Comparison of ENCODE assay signal across 1 cellular context in the genomic region with DNA sequence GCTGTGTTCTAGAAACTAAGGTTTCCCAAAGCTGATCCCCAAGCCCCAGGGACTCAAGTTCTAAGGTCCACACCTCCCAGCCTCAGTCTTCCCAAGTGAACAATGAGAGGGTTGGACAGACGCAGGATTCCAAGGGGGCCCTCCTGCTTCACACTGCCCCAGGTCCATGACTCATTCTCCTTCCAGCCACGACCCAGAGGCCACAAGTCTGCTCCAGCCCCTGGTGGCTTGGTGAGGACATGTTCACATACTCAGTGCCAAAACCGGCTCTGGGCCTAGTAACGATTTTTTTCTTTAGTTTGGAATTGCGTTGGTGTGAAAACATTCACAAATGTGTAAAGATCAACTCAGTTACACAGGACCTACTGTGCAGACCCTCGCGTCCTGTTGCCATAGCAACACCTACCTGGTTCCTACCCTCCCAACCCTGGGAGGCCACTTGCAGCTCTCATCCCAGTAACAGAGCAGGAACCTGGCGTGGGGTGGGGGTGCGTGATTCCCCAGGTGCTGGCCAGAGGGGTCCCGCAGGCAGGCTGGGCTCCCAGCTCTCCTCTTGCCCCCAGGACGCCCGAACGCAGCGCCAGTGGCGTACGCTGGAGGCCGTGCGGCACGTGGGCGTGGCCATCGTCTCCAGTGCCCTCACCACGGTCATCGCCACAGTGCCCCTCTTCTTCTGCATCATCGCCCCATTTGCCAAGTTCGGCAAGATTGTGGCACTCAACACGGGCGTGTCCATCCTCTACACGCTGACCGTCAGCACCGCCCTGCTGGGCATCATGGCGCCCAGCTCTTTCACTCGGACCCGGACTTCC.
TF ChIP-seq lines count a peak whose summit lies in the region.

No MANE protein-coding gene starts in this region.

TF ChIP-seq in WTC11, 78 proteins besides CTCF, POLR2A, EP300 and RAD21 (continued from another document):
- TF ChIP-seq, protein P1, sequence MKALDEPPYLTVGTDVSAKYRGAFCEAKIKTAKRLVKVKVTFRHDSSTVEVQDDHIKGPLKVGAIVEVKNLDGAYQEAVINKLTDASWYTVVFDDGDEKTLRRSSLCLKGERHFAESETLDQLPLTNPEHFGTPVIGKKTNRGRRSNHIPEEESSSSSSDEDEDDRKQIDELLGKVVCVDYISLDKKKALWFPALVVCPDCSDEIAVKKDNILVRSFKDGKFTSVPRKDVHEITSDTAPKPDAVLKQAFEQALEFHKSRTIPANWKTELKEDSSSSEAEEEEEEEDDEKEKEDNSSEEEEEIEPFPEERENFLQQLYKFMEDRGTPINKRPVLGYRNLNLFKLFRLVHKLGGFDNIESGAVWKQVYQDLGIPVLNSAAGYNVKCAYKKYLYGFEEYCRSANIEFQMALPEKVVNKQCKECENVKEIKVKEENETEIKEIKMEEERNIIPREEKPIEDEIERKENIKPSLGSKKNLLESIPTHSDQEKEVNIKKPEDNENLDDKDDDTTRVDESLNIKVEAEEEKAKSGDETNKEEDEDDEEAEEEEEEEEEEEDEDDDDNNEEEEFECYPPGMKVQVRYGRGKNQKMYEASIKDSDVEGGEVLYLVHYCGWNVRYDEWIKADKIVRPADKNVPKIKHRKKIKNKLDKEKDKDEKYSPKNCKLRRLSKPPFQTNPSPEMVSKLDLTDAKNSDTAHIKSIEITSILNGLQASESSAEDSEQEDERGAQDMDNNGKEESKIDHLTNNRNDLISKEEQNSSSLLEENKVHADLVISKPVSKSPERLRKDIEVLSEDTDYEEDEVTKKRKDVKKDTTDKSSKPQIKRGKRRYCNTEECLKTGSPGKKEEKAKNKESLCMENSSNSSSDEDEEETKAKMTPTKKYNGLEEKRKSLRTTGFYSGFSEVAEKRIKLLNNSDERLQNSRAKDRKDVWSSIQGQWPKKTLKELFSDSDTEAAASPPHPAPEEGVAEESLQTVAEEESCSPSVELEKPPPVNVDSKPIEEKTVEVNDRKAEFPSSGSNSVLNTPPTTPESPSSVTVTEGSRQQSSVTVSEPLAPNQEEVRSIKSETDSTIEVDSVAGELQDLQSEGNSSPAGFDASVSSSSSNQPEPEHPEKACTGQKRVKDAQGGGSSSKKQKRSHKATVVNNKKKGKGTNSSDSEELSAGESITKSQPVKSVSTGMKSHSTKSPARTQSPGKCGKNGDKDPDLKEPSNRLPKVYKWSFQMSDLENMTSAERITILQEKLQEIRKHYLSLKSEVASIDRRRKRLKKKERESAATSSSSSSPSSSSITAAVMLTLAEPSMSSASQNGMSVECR (CRISPR knock-in tag; IDR thresholded peaks at IDR 0.05; ENCODE audit: borderline replicate concordance) = no peak
- TF ChIP-seq FOXK1 (CRISPR knock-in tag; IDR thresholded peaks at IDR 0.05) (no peak), CREB1 (CRISPR knock-in tag; IDR thresholded peaks at IDR 0.05) (no peak), SP1 (CRISPR knock-in tag; conservative IDR thresholded peaks at IDR 0.05) (no peak), NFATC4 (CRISPR knock-in tag; IDR thresholded peaks at IDR 0.05) (no peak), ESRRA (CRISPR knock-in tag; IDR thresholded peaks at IDR 0.05; ENCODE audit: borderline replicate concordance) (no peak)
- TF ChIP-seq, protein P2, sequence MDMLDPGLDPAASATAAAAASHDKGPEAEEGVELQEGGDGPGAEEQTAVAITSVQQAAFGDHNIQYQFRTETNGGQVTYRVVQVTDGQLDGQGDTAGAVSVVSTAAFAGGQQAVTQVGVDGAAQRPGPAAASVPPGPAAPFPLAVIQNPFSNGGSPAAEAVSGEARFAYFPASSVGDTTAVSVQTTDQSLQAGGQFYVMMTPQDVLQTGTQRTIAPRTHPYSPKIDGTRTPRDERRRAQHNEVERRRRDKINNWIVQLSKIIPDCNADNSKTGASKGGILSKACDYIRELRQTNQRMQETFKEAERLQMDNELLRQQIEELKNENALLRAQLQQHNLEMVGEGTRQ (CRISPR knock-in tag; IDR thresholded peaks at IDR 0.05) = no peak
- TF ChIP-seq, protein P3, sequence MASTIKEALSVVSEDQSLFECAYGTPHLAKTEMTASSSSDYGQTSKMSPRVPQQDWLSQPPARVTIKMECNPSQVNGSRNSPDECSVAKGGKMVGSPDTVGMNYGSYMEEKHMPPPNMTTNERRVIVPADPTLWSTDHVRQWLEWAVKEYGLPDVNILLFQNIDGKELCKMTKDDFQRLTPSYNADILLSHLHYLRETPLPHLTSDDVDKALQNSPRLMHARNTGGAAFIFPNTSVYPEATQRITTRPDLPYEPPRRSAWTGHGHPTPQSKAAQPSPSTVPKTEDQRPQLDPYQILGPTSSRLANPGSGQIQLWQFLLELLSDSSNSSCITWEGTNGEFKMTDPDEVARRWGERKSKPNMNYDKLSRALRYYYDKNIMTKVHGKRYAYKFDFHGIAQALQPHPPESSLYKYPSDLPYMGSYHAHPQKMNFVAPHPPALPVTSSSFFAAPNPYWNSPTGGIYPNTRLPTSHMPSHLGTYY (CRISPR knock-in tag; IDR thresholded peaks at IDR 0.05) = no peak
TF ChIP-seq in WTC11: peak in this region for 0.
